8 cellular contexts compared by ENCODE assay signal in the genomic region with DNA sequence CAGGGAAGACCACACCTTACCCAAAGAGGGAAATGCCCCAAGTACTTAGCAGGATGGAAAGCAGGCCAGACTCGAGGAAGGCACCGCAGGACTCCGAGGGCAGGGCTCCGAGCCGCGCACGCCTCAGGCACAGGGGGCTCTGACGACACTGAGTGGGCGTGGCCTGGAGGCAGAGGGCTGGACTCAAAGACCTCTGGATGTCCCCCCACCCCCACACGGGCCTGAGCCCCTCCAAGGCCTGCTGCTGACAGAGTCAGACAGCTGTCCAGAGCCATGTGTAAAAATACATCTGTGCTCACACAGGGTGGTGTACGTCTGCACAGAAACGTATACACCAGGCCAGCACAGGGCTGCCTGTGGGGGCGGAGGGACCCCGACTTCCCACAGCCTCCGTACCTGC. TPM values are rescaled to one million over a fixed set of nuclear protein-coding genes. Genes with fewer than 3 reads are reported as not detected.
DNase-seq lines count a peak whose midpoint lies in the region; ATAC-seq and TF ChIP-seq lines count a peak whose summit lies in the region.

No MANE protein-coding gene starts in this region.

- ATAC-seq in activated T-helper 17 cell treated with anti-CD3 and anti-CD28 coated beads, Interleukin-2, amount 50 U/mL, for 72 hours (replicated peaks): peak; percentile 18
- ATAC-seq in foreskin keratinocyte (peak; percentile 61), HG03139 (IDR thresholded peaks at IDR 0.05; ENCODE audit: unreplicated experiment) (no peak)

- H3K4me1 Mint-ChIP-seq in activated T-helper 17 cell treated with anti-CD3 and anti-CD28 coated beads, Interleukin-2, amount 50 U/mL, for 72 hours: peaks cover 14% of the 10 kb centered on the region

- peaks cover 19% of the 10 kb centered on the region for H3K4me1 ChIP-seq in DOHH2 (ENCODE audit: control insufficient read depth, low read length)
- H3K4me1 ChIP-seq in Loucy (ENCODE audit: insufficient read depth, low read length, poor library complexity, severe bottlenecking): peaks cover 46% of the 10 kb centered on the region
- no peaks in the 10 kb centered on the region for H3K4me1 ChIP-seq in foreskin keratinocyte
- peaks cover 19% of the 10 kb centered on the region for H3K4me1 ChIP-seq in parathyroid adenoma

- no peaks in the 10 kb centered on the region for H3K9me2 ChIP-seq in DOHH2 (replicated peaks; ENCODE audit: control insufficient read depth, low read length)
- H3K9me2 ChIP-seq in Loucy (replicated peaks; ENCODE audit: low read depth, low read length): no peaks in the 10 kb centered on the region

- H3K36me3 ChIP-seq in DOHH2 (ENCODE audit: control insufficient read depth, low read length) (peaks cover 33% of the 10 kb centered on the region), Loucy (ENCODE audit: insufficient read depth, low read length) (no peaks in the 10 kb centered on the region; the same call in 1 of the 2 replicates), parathyroid adenoma (ENCODE audit: control insufficient read depth, insufficient read depth, low read length) (no peaks in the 10 kb centered on the region)

- H3K4me2 ChIP-seq in DOHH2 (ENCODE audit: low read length) (peak overlapping the region; percentile 99), Loucy (ENCODE audit: low read depth, low read length, poor library complexity, severe bottlenecking) (peak overlapping the region; percentile 90), parathyroid adenoma (ENCODE audit: low read length) (peak overlapping the region; percentile 96)

- peaks cover 55% of the 10 kb centered on the region for H3K79me2 ChIP-seq in DOHH2 (ENCODE audit: control insufficient read depth, low read length)
- H3K79me2 ChIP-seq in Loucy (ENCODE audit: insufficient read depth, low read length): peaks cover 59% of the 10 kb centered on the region
- H3K79me2 ChIP-seq in parathyroid adenoma: peaks cover 51% of the 10 kb centered on the region

- H3K36me3 Mint-ChIP-seq in activated T-helper 17 cell treated with anti-CD3 and anti-CD28 coated beads, Interleukin-2, amount 50 U/mL, for 72 hours (ENCODE audit: low read depth): peaks cover 19% of the 10 kb centered on the region

- H4K20me1 ChIP-seq in DOHH2 (ENCODE audit: control insufficient read depth, insufficient read depth, low read depth, low read length) (peaks cover 14% of the 10 kb centered on the region), Loucy (ENCODE audit: insufficient read depth, low read length, poor library complexity, severe bottlenecking) (peaks cover 53% of the 10 kb centered on the region)

- no peaks in the 10 kb centered on the region for H3K27me3 Mint-ChIP-seq in activated T-helper 17 cell treated with anti-CD3 and anti-CD28 coated beads, Interleukin-2, amount 50 U/mL, for 72 hours

- H3F3A ChIP-seq in DOHH2 (ENCODE audit: control insufficient read depth, insufficient read depth): peaks cover 4% of the 10 kb centered on the region
- peaks cover 3% of the 10 kb centered on the region; the same call in 1 of the 2 replicates for H3F3A ChIP-seq in Loucy (ENCODE audit: low read depth)

- H3K9ac ChIP-seq in Loucy (ENCODE audit: low read depth, low read length, poor library complexity, severe bottlenecking): peak overlapping the region; percentile 72
- peak overlapping the region; percentile 73 for H3K9ac ChIP-seq in parathyroid adenoma

- H3K27me3 ChIP-seq in DOHH2 (ENCODE audit: control insufficient read depth, low read length) (peaks cover 33% of the 10 kb centered on the region), Loucy (ENCODE audit: insufficient read depth, low read length, poor library complexity, severe bottlenecking) (no peaks in the 10 kb centered on the region), foreskin keratinocyte (peaks cover 17% of the 10 kb centered on the region), parathyroid adenoma (ENCODE audit: control insufficient read depth, insufficient read depth, low read length) (no peaks in the 10 kb centered on the region)

- H3K27ac ChIP-seq in DOHH2 (ENCODE audit: low read depth, low read length): no peak overlapping the region
- no peak overlapping the region for H3K27ac ChIP-seq in foreskin keratinocyte
- H3K27ac ChIP-seq in parathyroid adenoma: no peak overlapping the region

- H2AFZ ChIP-seq in Loucy (ENCODE audit: low read length) (no peak overlapping the region), parathyroid adenoma (no peak overlapping the region)

- peak overlapping the region; percentile 84 for H3K27ac Mint-ChIP-seq in activated T-helper 17 cell treated with anti-CD3 and anti-CD28 coated beads, Interleukin-2, amount 50 U/mL, for 72 hours

- DNase-seq in foreskin keratinocyte: peak in 1 of 2 donors; percentile 43
- no peak for DNase-seq in activated CD4-positive, CD25-positive, alpha-beta regulatory T cell (lab: John Stamatoyannopoulos, UW)
- no peak for DNase-seq in OCI-M1 (lab: John Stamatoyannopoulos, UW)

- H3K9me3 Mint-ChIP-seq in activated T-helper 17 cell treated with anti-CD3 and anti-CD28 coated beads, Interleukin-2, amount 50 U/mL, for 72 hours: no peaks in the 10 kb centered on the region

- peak overlapping the region; percentile 92 for H3K4me3 Mint-ChIP-seq in activated T-helper 17 cell treated with anti-CD3 and anti-CD28 coated beads, Interleukin-2, amount 50 U/mL, for 72 hours

- H3K4me3 ChIP-seq in DOHH2 (ENCODE audit: low read length) (peak overlapping the region; percentile 99), Loucy (ENCODE audit: low read length, poor library complexity, severe bottlenecking) (peak overlapping the region; percentile 75), parathyroid adenoma (ENCODE audit: low read depth, low read length) (peak overlapping the region; percentile 66)

- TF ChIP-seq CTCF in DOHH2 (IDR thresholded peaks at IDR 0.05; ENCODE audit: low read depth, low read length, poor library complexity, severe bottlenecking) (no peak), Loucy (conservative IDR thresholded peaks at IDR 0.05; ENCODE audit: low read length) (no peak), foreskin keratinocyte (conservative IDR thresholded peaks at IDR 0.05) (no peak), parathyroid adenoma (IDR thresholded peaks at IDR 0.05) (no peak)

- H3K9me3 ChIP-seq in DOHH2 (ENCODE audit: control insufficient read depth, insufficient read depth, low read length) (no peaks in the 10 kb centered on the region), Loucy (ENCODE audit: insufficient read depth, low read depth, low read length) (no peaks in the 10 kb centered on the region), parathyroid adenoma (ENCODE audit: control insufficient read depth, low read length) (no peaks in the 10 kb centered on the region)

RNA-seq across cellular contexts. Expression of gene AKT1, which starts 1.4 kb away (rescaled TPM):
- 100 to 1,000 TPM in 1 of 2 donors, 10 to 100 TPM in 1; 81.3 to 160 TPM for total RNA-seq in activated T-helper 17 cell treated with anti-CD3 and anti-CD28 coated beads, Interleukin-2, amount 50 U/mL, for 72 hours
- 147 and 156 TPM in 2 replicates for total RNA-seq in foreskin keratinocyte
- polyA plus RNA-seq in foreskin keratinocyte: 113 and 123 TPM in 2 replicates

RNA-seq across cellular contexts. Expression of gene ZBTB42, which starts 6.8 kb away (rescaled TPM):
- total RNA-seq in activated T-helper 17 cell treated with anti-CD3 and anti-CD28 coated beads, Interleukin-2, amount 50 U/mL, for 72 hours: 1 to 10 TPM; 3.0 to 3.2 TPM
- total RNA-seq in foreskin keratinocyte: 2.3 TPM in 2 replicates
- 1.8 and 1.9 TPM in 2 replicates for polyA plus RNA-seq in foreskin keratinocyte

RNA-seq across cellular contexts. Expression of gene SIVA1, which starts 41.2 kb away (rescaled TPM):
- 100 to 1,000 TPM in 1 of 2 donors, 10 to 100 TPM in 1; 65.2 to 121 TPM for total RNA-seq in activated T-helper 17 cell treated with anti-CD3 and anti-CD28 coated beads, Interleukin-2, amount 50 U/mL, for 72 hours
- 110 and 114 TPM in 2 replicates for total RNA-seq in foreskin keratinocyte
- polyA plus RNA-seq in foreskin keratinocyte: 182 and 190 TPM in 2 replicates
